Comparison of ENCODE assay signal across 8 cellular contexts in genomic region chr17:81295031-81295677, GRCh38.
A peak's percentile ranks its signal among the peaks of the same experiment; 100 is the strongest.
DNase-seq lines count a peak whose midpoint lies in the region; ATAC-seq lines count a peak whose summit lies in the region.

SLC38A10 (minus strand) TSS chr17:81295307; CDS start chr17:81294921, 386 bp downstream.

- H3K27ac ChIP-seq in caudate nucleus (ENCODE audit: low read depth, low read length): peak within 1 kb of the TSS; percentile 93

- DNase-seq in AG08395 (ENCODE audit: low spot score) (peak; percentile 98), NCI-H345 (lab: John Stamatoyannopoulos, UW) (peak; percentile 91), caudate nucleus (lab: John Stamatoyannopoulos, UW) (peak in 60 of 61 donors; percentile 36 to 93 (median 82)), iris pigment epithelial cell (ENCODE audit: low read depth) (peak; percentile 77)
- peak; percentile 93 for DNase-seq in activated CD4-positive, CD25-positive, alpha-beta regulatory T cell treated with anti-CD3 and anti-CD28 coated beads, Interleukin-2, amount 50 U/mL, for 16 hours (ENCODE audit: low read depth, low spot score)
- DNase-seq in stimulated activated CD4-positive, alpha-beta T cell treated with anti-CD3 and anti-CD28 coated beads, Interleukin-12 subunit alpha, Interleukin-12 subunit beta, amount 100 ng/mL, for 24 hours (ENCODE audit: low read depth in 2 of 2): peak; percentile 81 to 91

- ATAC-seq in GM18868 (IDR thresholded peaks at IDR 0.05; ENCODE audit: unreplicated experiment) (peak; percentile 84), HG03103 (IDR thresholded peaks at IDR 0.05; ENCODE audit: low read depth, unreplicated experiment) (peak; percentile 67)

Comparison
In these comparisons a context has a peak if more than half of its experiments do, and no peak if none do; other contexts are left out.
1. Peak in every context shown above with its lines: DNase-seq, ATAC-seq and H3K27ac ChIP-seq.